In genomic region chr14:59464651-59465569, GRCh38 we compare ENCODE assay signal across 1 cellular context.
TF ChIP-seq lines count a peak whose summit lies in the region.

Gene GPR135 (minus strand): TSS chr14:59465380. CDS start chr14:59465226, 154 bp downstream.

TF ChIP-seq in HepG2, 621 proteins besides CTCF, POLR2A, EP300 and RAD21 (continued from another document):
- TF ChIP-seq ZNF687 (CRISPR knock-in tag; IDR thresholded peaks at IDR 0.05) (peak; percentile 64), UBTF (CRISPR knock-in tag; IDR thresholded peaks at IDR 0.05) (peak; percentile 71; the same call in 1 of the 2 replicates), ZFY (CRISPR knock-in tag; IDR thresholded peaks at IDR 0.05) (peak; percentile 77), ZNF780A (CRISPR knock-in tag; IDR thresholded peaks at IDR 0.05) (no peak), ZNF276 (CRISPR knock-in tag; IDR thresholded peaks at IDR 0.05; ENCODE audit: low read depth) (0 out of 2 replicates have a peak, but pooled peaks have one; percentile 34), NBN (conservative IDR thresholded peaks at IDR 0.05) (no peak), ZMYM3 (CRISPR knock-in tag; IDR thresholded peaks at IDR 0.05) (no peak), GABPB1 (CRISPR knock-in tag; IDR thresholded peaks at IDR 0.05) (peak; percentile 6; the same call in 1 of the 2 replicates), FOXK1 (CRISPR knock-in tag; IDR thresholded peaks at IDR 0.05; ENCODE audit: borderline replicate concordance, low read depth) (peak; percentile 28; the same call in 1 of the 2 replicates), KDM2A (CRISPR knock-in tag; IDR thresholded peaks at IDR 0.05; ENCODE audit: borderline replicate concordance, low read depth) (peak; percentile 67), ZNF614 (CRISPR knock-in tag; IDR thresholded peaks at IDR 0.05; ENCODE audit: borderline replicate concordance) (no peak), ZMYM4 (CRISPR knock-in tag; IDR thresholded peaks at IDR 0.05) (0 out of 2 replicates have a peak, but pooled peaks have one; percentile 6), ATF2 (CRISPR knock-in tag; IDR thresholded peaks at IDR 0.05) (no peak), KAT8 (CRISPR knock-in tag; IDR thresholded peaks at IDR 0.05) (no peak), ZNF275 (CRISPR knock-in tag; IDR thresholded peaks at IDR 0.05; ENCODE audit: borderline replicate concordance) (0 out of 2 replicates have a peak, but pooled peaks have one; percentile 62), ZSCAN21 (CRISPR knock-in tag; IDR thresholded peaks at IDR 0.05; ENCODE audit: borderline replicate concordance) (peak; percentile 14; the same call in 1 of the 2 replicates), AGO1 (IDR thresholded peaks at IDR 0.05; ENCODE audit: low read depth, low read length, poor library complexity, severe bottlenecking) (peak; percentile 11), PHF8 (CRISPR knock-in tag; IDR thresholded peaks at IDR 0.05) (peak; percentile 61), SP5 (CRISPR knock-in tag; IDR thresholded peaks at IDR 0.05; ENCODE audit: borderline replicate concordance, low read depth) (peak; percentile 33), CBX2 (IDR thresholded peaks at IDR 0.05; ENCODE audit: low read depth, low read length) (no peak), CBX2 (CRISPR knock-in tag; IDR thresholded peaks at IDR 0.05; ENCODE audit: low read depth) (no peak), ZKSCAN8 (CRISPR knock-in tag; IDR thresholded peaks at IDR 0.05; ENCODE audit: borderline replicate concordance) (no peak), NR0B2 (CRISPR knock-in tag; IDR thresholded peaks at IDR 0.05) (no peak), ZMYM2 (CRISPR knock-in tag; IDR thresholded peaks at IDR 0.05) (no peak), FOXO1 (CRISPR knock-in tag; IDR thresholded peaks at IDR 0.05) (peak; percentile 51; the same call in 1 of the 2 replicates), ELF3 (CRISPR knock-in tag; IDR thresholded peaks at IDR 0.05) (no peak), FOXA1 (IDR thresholded peaks at IDR 0.05) (no peak), FOXA1 (CRISPR knock-in tag; IDR thresholded peaks at IDR 0.05) (peak; percentile 78), ZFP82 (CRISPR knock-in tag; IDR thresholded peaks at IDR 0.05; ENCODE audit: borderline replicate concordance) (0 out of 2 replicates have a peak, but pooled peaks have one; percentile 37), PREB (CRISPR knock-in tag; IDR thresholded peaks at IDR 0.05) (no peak), ZNF333 (CRISPR knock-in tag; IDR thresholded peaks at IDR 0.05; ENCODE audit: borderline replicate concordance) (no peak)
